ENCODE assay signal across 25 cellular contexts in genomic region chr3:170145278-170145677, GRCh38. TPM values are rescaled to one million over a fixed set of nuclear protein-coding genes. Genes with fewer than 3 reads are reported as not detected.
DNase-seq lines count a peak whose midpoint lies in the region; ATAC-seq, FAIRE-seq and TF ChIP-seq lines count a peak whose summit lies in the region.
"Had no signal": no experiment of that assay in that cellular context is flagged by ENCODE, and none has a peak within 500 bp of the region (broad histone marks: within the 10 kb centered on the region; RNA-seq: fewer than 3 reads in every experiment).

No MANE protein-coding gene starts in this region.

- H3K4me3 ChIP-seq in CD4-positive, alpha-beta memory T cell (ENCODE audit: low read length in 2 of 2), result no peak overlapping the region
- H3K4me3 ChIP-seq in colonic mucosa (no peak overlapping the region), mesendoderm (ENCODE audit: low read length) (no peak overlapping the region)
- H3K4me3 ChIP-seq: left ventricle myocardium inferior had no signal

- CTCF ChIA-PET in CD4-positive, alpha-beta memory T cell (lab: Charles Lee; ENCODE audit: partially characterized antibody), result interaction anchor here (1.4 kb wide), 1 partner anchor 9 kb away, joined by 3 read pairs; no protein-coding TSS in a partner anchor
- CTCF ChIA-PET in WTC11 (lab: Charles Lee), result no interaction called here

- H3K9me3 ChIP-seq in CD4-positive, alpha-beta memory T cell (ENCODE audit: control insufficient read depth in 1 of 2, low read length in 2 of 2), result no peaks in the 10 kb centered on the region
- no peaks in the 10 kb centered on the region for H3K9me3 ChIP-seq in colonic mucosa
- H3K9me3 ChIP-seq: Caco-2, left ventricle myocardium inferior had no signal

- no peak overlapping the region for H2AK5ac ChIP-seq in mesendoderm (ENCODE audit: low read length)

- no peak overlapping the region for H4K8ac ChIP-seq in mesendoderm (ENCODE audit: low read depth, low read length)

- POLR2A ChIA-PET in CD4-positive, alpha-beta memory T cell (lab: Charles Lee; ENCODE audit: partially characterized antibody), result interaction anchor here (0.8 to 1.8 kb wide), 2 partner anchors 33 to 36 kb away, joined by 3 to 4 read pairs; partner anchors contain the start of gene PHC3
- POLR2A ChIA-PET in WTC11 (lab: Charles Lee), result interaction anchor here (0.6 kb wide), 1 partner anchor 33 kb away, joined by 4 read pairs; no protein-coding TSS in a partner anchor
- POLR2A ChIA-PET in naive thymus-derived CD8-positive, alpha-beta T cell (lab: Charles Lee), result interaction anchor here (1.3 kb wide), 1 partner anchor 9 kb away, joined by 4 read pairs; no protein-coding TSS in a partner anchor

- DNase-seq in CD4-positive, alpha-beta memory T cell, result no peak
- DNase-seq in GM19239 (ENCODE audit: insufficient read length, low spot score), result no peak
- no peak for DNase-seq in WTC11 (ENCODE audit: low spot score)
- DNase-seq in naive thymus-derived CD8-positive, alpha-beta T cell, result no peak
- DNase-seq in colonic mucosa, result no peak
- no peak for DNase-seq in mesendoderm
- DNase-seq: activated CD4-positive, alpha-beta T cell treated with anti-CD3 and anti-CD28 coated beads for 36 hours; activated T-cell treated with anti-CD3 and anti-CD28 coated beads, Interleukin-2, amount 50 U/mL, for 1 hour; Caco-2; central memory CD4-positive, alpha-beta T cell; DMS79 treated with DMSO at 0.1 percent for 48 hours; endodermal cell; GDM1; glutamatergic neuron; left ventricle myocardium inferior; NCI-H1694; occipital lobe; SIG-M5; stimulated activated CD4-positive, alpha-beta T cell treated with anti-CD3 and anti-CD28 coated beads, Interleukin-4, amount 100 ng/mL, for 4 hours; substantia nigra had no signal

- no peak overlapping the region for H3K9ac ChIP-seq in colonic mucosa (ENCODE audit: low read depth in 2 of 2, low read length in 2 of 2)
- no peak overlapping the region for H3K9ac ChIP-seq in mesendoderm (ENCODE audit: low read length)

- no peak overlapping the region for H4K5ac ChIP-seq in mesendoderm (ENCODE audit: low read length)

- peaks cover 35 to 44% of the 10 kb centered on the region in 2 donors for H3K36me3 Mint-ChIP-seq in CD4-positive, alpha-beta memory T cell
- H3K36me3 Mint-ChIP-seq in WTC11, result peaks cover 10% of the 10 kb centered on the region
- H3K36me3 Mint-ChIP-seq in naive thymus-derived CD8-positive, alpha-beta T cell, result peaks cover 8 to 79% (median 14%) of the 10 kb centered on the region in 3 donors

- H3K79me1 ChIP-seq in mesendoderm (ENCODE audit: low read length), result peaks cover 3% of the 10 kb centered on the region

- peak overlapping the region in 4 of 7 donors; percentile 6 to 80 (median 50) for H3K27ac Mint-ChIP-seq in CD4-positive, alpha-beta memory T cell
- peak overlapping the region; percentile 52; the same call in 1 of the 2 replicates for H3K27ac Mint-ChIP-seq in WTC11
- H3K27ac Mint-ChIP-seq in naive thymus-derived CD8-positive, alpha-beta T cell, result peak overlapping the region in 6 of 10 donors; percentile 5 to 74 (median 46)
- H3K27ac Mint-ChIP-seq: activated CD4-positive, alpha-beta T cell treated with anti-CD3 and anti-CD28 coated beads for 36 hours; dendritic cell treated with granulocyte-macrophage colony-stimulating factor and Interleukin-4, amounts not matched to agents 40 ng/mL and 50 ng/mL, for 4 days; endodermal cell; type B pancreatic cell had no signal

- WGBS in mesendoderm (ENCODE audit: extremely low coverage, insufficient coverage, low lambda C conversion rate), result no CpG with 5 or more reads among the region's 4 CpGs

- no peak overlapping the region for H3K4me2 ChIP-seq in mesendoderm (ENCODE audit: low read length)

- H3K4me1 Mint-ChIP-seq in CD4-positive, alpha-beta memory T cell, result peaks cover 7 to 30% (median 20%) of the 10 kb centered on the region in 4 donors
- H3K4me1 Mint-ChIP-seq in WTC11, result no peaks in the 10 kb centered on the region
- peaks cover 6 to 47% (median 24%) of the 10 kb centered on the region in 4 donors for H3K4me1 Mint-ChIP-seq in naive thymus-derived CD8-positive, alpha-beta T cell
- H3K4me1 Mint-ChIP-seq: endodermal cell had no signal

- ATAC-seq in WTC11 (no peak), HG03469 (IDR thresholded peaks at IDR 0.05; ENCODE audit: unreplicated experiment) (no peak), HG03342 (IDR thresholded peaks at IDR 0.05; ENCODE audit: unreplicated experiment) (no peak)
- ATAC-seq in naive thymus-derived CD8-positive, alpha-beta T cell, result no peak

- H3K27me3 ChIP-seq in CD4-positive, alpha-beta memory T cell (ENCODE audit: insufficient read depth, low read length), result no peaks in the 10 kb centered on the region
- H3K27me3 ChIP-seq in colonic mucosa, result no peaks in the 10 kb centered on the region
- no peaks in the 10 kb centered on the region for H3K27me3 ChIP-seq in mesendoderm (ENCODE audit: insufficient read depth, low read length, poor library complexity)

- H3K9me3 Mint-ChIP-seq in CD4-positive, alpha-beta memory T cell, result no peaks in the 10 kb centered on the region
- H3K9me3 Mint-ChIP-seq in WTC11, result no peaks in the 10 kb centered on the region
- peaks cover 0 to 2% (median 0%) of the 10 kb centered on the region in 9 donors for H3K9me3 Mint-ChIP-seq in naive thymus-derived CD8-positive, alpha-beta T cell
- H3K9me3 Mint-ChIP-seq: dendritic cell treated with granulocyte-macrophage colony-stimulating factor and Interleukin-4, amounts not matched to agents 40 ng/mL and 50 ng/mL, for 4 days; endodermal cell; type B pancreatic cell had no signal

- H3K18ac ChIP-seq in mesendoderm (ENCODE audit: low read length), result no peak overlapping the region

- H3K27me3 Mint-ChIP-seq in CD4-positive, alpha-beta memory T cell, result no peaks in the 10 kb centered on the region
- no peaks in the 10 kb centered on the region for H3K27me3 Mint-ChIP-seq in WTC11 (ENCODE audit: low read depth)
- H3K27me3 Mint-ChIP-seq in naive thymus-derived CD8-positive, alpha-beta T cell, result no peaks in the 10 kb centered on the region
- H3K27me3 Mint-ChIP-seq: activated CD4-positive, alpha-beta T cell treated with anti-CD3 and anti-CD28 coated beads for 36 hours; dendritic cell treated with granulocyte-macrophage colony-stimulating factor and Interleukin-4, amounts not matched to agents 40 ng/mL and 50 ng/mL, for 4 days; type B pancreatic cell had no signal

- H3K27ac ChIP-seq in CD4-positive, alpha-beta memory T cell (ENCODE audit: low read depth, low read length), result no peak overlapping the region
- no peak overlapping the region for H3K27ac ChIP-seq in colonic mucosa
- H3K27ac ChIP-seq in mesendoderm (ENCODE audit: low read depth, low read length), result no peak overlapping the region
- H3K27ac ChIP-seq: left ventricle myocardium inferior had no signal

- no peak overlapping the region for H3K23ac ChIP-seq in mesendoderm (ENCODE audit: low read length)

- no peak overlapping the region for H2BK15ac ChIP-seq in mesendoderm (replicated peaks; ENCODE audit: low read depth)

- TF ChIP-seq CTCF in WTC11 (IDR thresholded peaks at IDR 0.05) (no peak), colonic mucosa (IDR thresholded peaks at IDR 0.05) (no peak)

- no peaks in the 10 kb centered on the region for H3K79me2 ChIP-seq in mesendoderm (ENCODE audit: control insufficient read depth, insufficient read depth, low read length)

- intact Hi-C loops in CD4-positive, alpha-beta memory T cell (cut with micrococcal nuclease), result no loop called here
- intact Hi-C loops in colonic mucosa (cut with DNase I), result no loop called here

- no peak overlapping the region for H3K56ac ChIP-seq in mesendoderm (ENCODE audit: low read length)

- no peaks in the 10 kb centered on the region for H3K36me3 ChIP-seq in CD4-positive, alpha-beta memory T cell (ENCODE audit: insufficient read depth, low read length)
- H3K36me3 ChIP-seq in colonic mucosa, result peaks cover 5% of the 10 kb centered on the region
- H3K36me3 ChIP-seq in mesendoderm (ENCODE audit: control insufficient read depth, insufficient read depth, low read length), result no peaks in the 10 kb centered on the region

- peak; percentile 84 for FAIRE-seq in GM19239 (lab: Jason Lieb, UNC)
- FAIRE-seq: H54 had no signal

- no peak overlapping the region for H2BK120ac ChIP-seq in mesendoderm (ENCODE audit: low read depth, low read length)

- H3K4me3 Mint-ChIP-seq in CD4-positive, alpha-beta memory T cell, result peak overlapping the region in 3 of 8 donors; percentile 16 to 33 (median 23)
- no peak overlapping the region for H3K4me3 Mint-ChIP-seq in WTC11
- H3K4me3 Mint-ChIP-seq in naive thymus-derived CD8-positive, alpha-beta T cell, result peak overlapping the region in 4 of 10 donors; percentile 11 to 60 (median 30)
- H3K4me3 Mint-ChIP-seq: activated CD4-positive, alpha-beta T cell treated with anti-CD3 and anti-CD28 coated beads for 36 hours; dendritic cell treated with granulocyte-macrophage colony-stimulating factor and Interleukin-4, amounts not matched to agents 40 ng/mL and 50 ng/mL, for 4 days; endodermal cell; type B pancreatic cell had no signal

- H3K4me1 ChIP-seq in CD4-positive, alpha-beta memory T cell (ENCODE audit: insufficient read depth, low read length), result no peaks in the 10 kb centered on the region
- H3K4me1 ChIP-seq in colonic mucosa, result no peaks in the 10 kb centered on the region
- H3K4me1 ChIP-seq in mesendoderm (ENCODE audit: control insufficient read depth, low read depth, low read length), result no peaks in the 10 kb centered on the region
- H3K4me1 ChIP-seq: Caco-2 had no signal

- H2BK5ac ChIP-seq in mesendoderm (ENCODE audit: low read length), result no peak overlapping the region

- no peak overlapping the region for H3K4ac ChIP-seq in mesendoderm (ENCODE audit: low read depth, low read length)

RNA-seq across cellular contexts. Expression of gene PHC3, which starts 36.3 kb away (rescaled TPM):
- 100 to 1,000 TPM; 168 to 173 TPM for total RNA-seq in CD4-positive, alpha-beta memory T cell
- 10 to 100 TPM; 29.2 to 64.6 TPM for polyA plus RNA-seq in CD4-positive, alpha-beta memory T cell
- total RNA-seq in WTC11 (2021), result 23.2 to 27.8 TPM (median 26.1 TPM) in 3 replicates
- total RNA-seq in naive thymus-derived CD8-positive, alpha-beta T cell, result 100 to 1,000 TPM; 166 to 187 TPM
- polyA plus RNA-seq in naive thymus-derived CD8-positive, alpha-beta T cell, result 10 to 100 TPM; 34.5 to 54.8 (median 38.8) TPM
- total RNA-seq in colonic mucosa, result 10 to 100 TPM; 36.4 to 49.4 TPM
- 23.5 TPM for polyA plus RNA-seq in mesendoderm (2013, experiment 1 of 2)
- 22.9 TPM for polyA plus RNA-seq in mesendoderm (2013, experiment 2 of 2)
